24 cellular contexts compared by ENCODE assay signal in the genomic region with DNA sequence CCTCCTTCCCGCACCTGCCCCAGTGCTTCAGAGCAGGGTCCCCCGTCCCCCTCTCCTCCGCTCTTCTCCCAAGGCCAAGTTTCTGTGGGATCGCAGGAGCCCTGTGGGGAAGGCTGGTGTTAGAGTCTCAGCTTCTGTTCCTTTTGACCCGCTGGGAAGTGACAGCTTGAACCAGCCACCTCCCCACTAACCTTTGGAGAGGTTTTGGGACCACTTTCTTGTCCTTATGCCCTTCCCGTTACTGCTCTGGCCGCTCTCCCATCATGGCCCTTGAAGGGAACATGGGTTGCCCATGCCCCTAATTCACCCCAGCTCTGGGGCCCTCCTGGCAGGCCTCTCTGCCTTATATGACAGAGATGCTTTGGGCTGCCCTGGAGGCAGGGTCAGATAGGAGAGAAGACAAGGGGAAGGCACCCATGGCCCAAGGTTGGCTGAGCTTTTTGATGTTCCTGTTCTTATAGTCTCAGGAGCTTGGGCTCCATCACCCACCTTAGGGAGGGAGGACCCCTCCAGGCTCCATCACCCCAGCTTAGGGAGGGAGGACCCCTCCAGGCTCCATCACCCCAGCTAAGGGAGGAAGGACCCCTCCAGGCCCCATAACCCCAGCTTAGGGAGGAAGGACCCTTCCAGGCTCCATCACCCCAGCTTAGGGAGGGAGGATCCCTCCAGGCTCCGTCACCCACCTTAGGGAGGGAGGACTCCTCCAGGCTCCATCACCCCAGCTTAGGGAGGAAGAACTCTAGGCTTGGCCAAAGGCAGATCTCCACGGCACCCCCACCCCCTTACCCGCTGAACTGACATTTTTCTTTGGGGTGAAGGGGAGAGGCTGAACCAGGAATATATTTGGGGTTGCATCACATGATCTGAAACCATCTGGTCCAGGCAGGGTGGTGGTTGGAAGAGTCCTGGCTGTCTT.
"Had no signal": no experiment of that assay in that cellular context is flagged by ENCODE, and none has a peak within 500 bp of the region (broad histone marks: within the 10 kb centered on the region; RNA-seq: fewer than 3 reads in every experiment).

No MANE protein-coding gene starts in this region.

- DNase-seq: activated B cell treated with CpG ODN at 0.5 μM for 24 hours; activated CD4-positive, alpha-beta T cell treated with anti-CD3 and anti-CD28 coated beads for 36 hours; activated CD4-positive, alpha-beta T cell treated with anti-CD3 and anti-CD28 coated beads, Interleukin-2, amount 50 U/mL, for 4 hours; activated CD8-positive, alpha-beta memory T cell treated with anti-CD3 and anti-CD28 coated beads for 24 hours; activated gamma-delta T cell; activated naive CD4-positive, alpha-beta T cell treated with anti-CD3 and anti-CD28 coated beads, Interleukin-2, amount 50 U/mL, for 16 hours; activated T-cell treated with anti-CD3 and anti-CD28 coated beads, Interleukin-2, amount 50 U/mL, for 72 hours; caudate nucleus; effector memory CD8-positive, alpha-beta T cell; esophagus squamous epithelium; left colon; nephron progenitor cell; nucleus accumbens; retina; stimulated activated CD4-positive, alpha-beta T cell treated with anti-CD3 and anti-CD28 coated beads, Interleukin-1b, Interleukin-23, amount 100 ng/mL, for 48 hours; stimulated activated naive CD8-positive, alpha-beta T cell treated with anti-CD3 and anti-CD28 coated beads, Interleukin-15, amount 100 ng/mL, for 72 hours; T-helper 17 cell; transverse colon had no signal

- H3K9me3 Mint-ChIP-seq: activated B cell treated with CpG ODN at 0.5 μM for 24 hours; activated T-cell treated with anti-CD3 and anti-CD28 coated beads, Interleukin-2, amount 50 U/mL, for 72 hours; brain; effector memory CD8-positive, alpha-beta T cell; memory B cell; nephron progenitor cell; stimulated activated effector memory CD8-positive, alpha-beta T cell treated with anti-CD3 and anti-CD28 coated beads, Interleukin-12 subunit alpha, Interleukin-12 subunit beta, amount 100 ng/mL, for 72 hours; stimulated activated naive CD8-positive, alpha-beta T cell treated with anti-CD3 and anti-CD28 coated beads, Interleukin-15, amount 100 ng/mL, for 72 hours had no signal

- H3K4me1 Mint-ChIP-seq: activated B cell treated with CpG ODN at 0.5 μM for 24 hours; activated CD4-positive, alpha-beta T cell treated with anti-CD3 and anti-CD28 coated beads for 36 hours; memory B cell; stimulated activated effector memory CD8-positive, alpha-beta T cell treated with anti-CD3 and anti-CD28 coated beads, Interleukin-12 subunit alpha, Interleukin-12 subunit beta, amount 100 ng/mL, for 72 hours; stimulated activated naive CD8-positive, alpha-beta T cell treated with anti-CD3 and anti-CD28 coated beads, Interleukin-15, amount 100 ng/mL, for 72 hours; T-helper 17 cell had no signal

- H3K27ac ChIP-seq: dorsolateral prefrontal cortex, esophagus squamous epithelium, gastroesophageal sphincter, transverse colon, vagina had no signal

- H3K4me1 ChIP-seq: gastroesophageal sphincter, transverse colon had no signal

- ATAC-seq: activated CD4-positive, alpha-beta T cell treated with anti-CD3 and anti-CD28 coated beads for 36 hours; activated T-cell treated with anti-CD3 and anti-CD28 coated beads, Interleukin-2, amount 50 U/mL, for 72 hours; effector memory CD8-positive, alpha-beta T cell; gastroesophageal sphincter; left colon; stimulated activated effector memory CD8-positive, alpha-beta T cell treated with anti-CD3 and anti-CD28 coated beads, Interleukin-12 subunit alpha, Interleukin-12 subunit beta, amount 100 ng/mL, for 72 hours; stimulated activated naive CD8-positive, alpha-beta T cell treated with anti-CD3 and anti-CD28 coated beads, Interleukin-15, amount 100 ng/mL, for 72 hours; T-helper 17 cell had no signal

- H3K27me3 ChIP-seq: dorsolateral prefrontal cortex, transverse colon, vagina had no signal

- H3K9me3 ChIP-seq: esophagus squamous epithelium, gastroesophageal sphincter, transverse colon, vagina had no signal

- H3K27ac Mint-ChIP-seq: activated B cell treated with CpG ODN at 0.5 μM for 24 hours; activated CD4-positive, alpha-beta T cell treated with anti-CD3 and anti-CD28 coated beads for 36 hours; activated T-cell treated with anti-CD3 and anti-CD28 coated beads, Interleukin-2, amount 50 U/mL, for 72 hours; brain; memory B cell; nephron progenitor cell; stimulated activated effector memory CD8-positive, alpha-beta T cell treated with anti-CD3 and anti-CD28 coated beads, Interleukin-12 subunit alpha, Interleukin-12 subunit beta, amount 100 ng/mL, for 72 hours; T-helper 17 cell had no signal

- H3K4me3 ChIP-seq: dorsolateral prefrontal cortex, esophagus squamous epithelium, gastroesophageal sphincter, transverse colon, vagina had no signal

- H3K36me3 Mint-ChIP-seq: brain; memory B cell; stimulated activated effector memory CD8-positive, alpha-beta T cell treated with anti-CD3 and anti-CD28 coated beads, Interleukin-12 subunit alpha, Interleukin-12 subunit beta, amount 100 ng/mL, for 72 hours had no signal

- H3K27me3 Mint-ChIP-seq: activated B cell treated with CpG ODN at 0.5 μM for 24 hours; activated CD4-positive, alpha-beta T cell treated with anti-CD3 and anti-CD28 coated beads for 36 hours; brain; stimulated activated naive CD8-positive, alpha-beta T cell treated with anti-CD3 and anti-CD28 coated beads, Interleukin-15, amount 100 ng/mL, for 72 hours; T-helper 17 cell had no signal

- H3K36me3 ChIP-seq: esophagus squamous epithelium, transverse colon, vagina had no signal

- H3K4me3 Mint-ChIP-seq: activated B cell treated with CpG ODN at 0.5 μM for 24 hours; activated CD4-positive, alpha-beta T cell treated with anti-CD3 and anti-CD28 coated beads for 36 hours; activated T-cell treated with anti-CD3 and anti-CD28 coated beads, Interleukin-2, amount 50 U/mL, for 72 hours; brain; effector memory CD8-positive, alpha-beta T cell; memory B cell; nephron progenitor cell; stimulated activated effector memory CD8-positive, alpha-beta T cell treated with anti-CD3 and anti-CD28 coated beads, Interleukin-12 subunit alpha, Interleukin-12 subunit beta, amount 100 ng/mL, for 72 hours; stimulated activated naive CD8-positive, alpha-beta T cell treated with anti-CD3 and anti-CD28 coated beads, Interleukin-15, amount 100 ng/mL, for 72 hours; T-helper 17 cell had no signal
